18 cellular contexts compared by ENCODE assay signal in genomic region chr20:39909447-39909846, GRCh38.
DNase-seq lines count a peak whose midpoint lies in the region; ATAC-seq and TF ChIP-seq lines count a peak whose summit lies in the region.
"Had no signal": no experiment of that assay in that cellular context is flagged by ENCODE, and none has a peak within 500 bp of the region (broad histone marks: within the 10 kb centered on the region; RNA-seq: fewer than 3 reads in every experiment).

No MANE protein-coding gene starts in this region.

- CTCF ChIA-PET in WTC11 (lab: Charles Lee) = no interaction called here

- H3K9me3 Mint-ChIP-seq in WTC11 = no peaks in the 10 kb centered on the region
- H3K9me3 Mint-ChIP-seq: brain; CD8-positive, alpha-beta memory T cell; H9 had no signal

- DNase-seq in WTC11 (ENCODE audit: low spot score) (no peak), left colon (peak; percentile 7 to 41), sciatic nerve (ENCODE audit: low spot score) (no peak), NCI-H2196 treated with DMSO at 0.1 percent for 48 hours (lab: John Stamatoyannopoulos, UW; ENCODE audit: unreplicated experiment) (no peak)
- DNase-seq in activated effector memory CD4-positive, alpha-beta T cell treated with anti-CD3 and anti-CD28 coated beads, Interleukin-2, amount 50 U/mL, for 16 hours = no peak
- DNase-seq: ACHN; activated CD4-positive, alpha-beta T cell treated with anti-CD3 and anti-CD28 coated beads for 48 hours; activated naive CD4-positive, alpha-beta T cell treated with anti-CD3 and anti-CD28 coated beads, Interleukin-2, amount 50 U/mL, for 16 hours; CD8-positive, alpha-beta memory T cell; H9; naive B cell; SHP77 treated with DMSO at 0.1 percent for 48 hours; T1000 had no signal

- H3K27me3 Mint-ChIP-seq in WTC11 (ENCODE audit: low read depth) = peaks cover 2% of the 10 kb centered on the region; the same call in 1 of the 2 replicates
- H3K27me3 Mint-ChIP-seq: CD8-positive, alpha-beta memory T cell had no signal

- H3K36me3 Mint-ChIP-seq in WTC11 = no peaks in the 10 kb centered on the region
- H3K36me3 Mint-ChIP-seq: brain; CD8-positive, alpha-beta memory T cell; naive B cell had no signal

- H3K4me3 Mint-ChIP-seq in WTC11 = no peak overlapping the region
- H3K4me3 Mint-ChIP-seq: brain; CD8-positive, alpha-beta memory T cell; H9; naive B cell had no signal

- peak; percentile 49 for ATAC-seq in GM18511 (IDR thresholded peaks at IDR 0.05; ENCODE audit: unreplicated experiment)
- ATAC-seq in WTC11 = no peak
- no peak for ATAC-seq in left colon
- peak; percentile 76 for ATAC-seq in sciatic nerve
- ATAC-seq in HG03097 (IDR thresholded peaks at IDR 0.05; ENCODE audit: low FRiP score, unreplicated experiment) = no peak
- ATAC-seq in HG03521 (IDR thresholded peaks at IDR 0.05; ENCODE audit: unreplicated experiment) = no peak
- ATAC-seq: esophagus mucosa had no signal

- TF ChIP-seq CTCF in WTC11 (IDR thresholded peaks at IDR 0.05) = no peak

- intact Hi-C loops in left colon (cut with DNase I, micrococcal nuclease) (no loop called here), sciatic nerve (cut with DNase I) (no loop called here)

- POLR2A ChIA-PET in WTC11 (lab: Charles Lee) = no interaction called here

- peaks cover 7% of the 10 kb centered on the region for H3K4me1 Mint-ChIP-seq in WTC11
- H3K4me1 Mint-ChIP-seq: CD8-positive, alpha-beta memory T cell; naive B cell had no signal

- peak overlapping the region; percentile 42; the same call in 1 of the 2 replicates for H3K27ac Mint-ChIP-seq in WTC11
- H3K27ac Mint-ChIP-seq: brain; CD8-positive, alpha-beta memory T cell; H9; naive B cell had no signal

TF ChIP-seq in WTC11, 78 proteins besides CTCF, POLR2A, EP300 and RAD21:
- no peak for TF ChIP-seq HMGXB4 (CRISPR knock-in tag; IDR thresholded peaks at IDR 0.05)
- no peak for TF ChIP-seq ETV6 (CRISPR knock-in tag; IDR thresholded peaks at IDR 0.05)
- TF ChIP-seq SMAD4 (CRISPR knock-in tag; IDR thresholded peaks at IDR 0.05) = no peak
TF ChIP-seq in WTC11: peak in this region for 0.

Comparison
In these comparisons a context has a peak if more than half of its experiments do, and no peak if none do; other contexts are left out.
1. ATAC-seq: peak in GM18511 (single experiment) and sciatic nerve (single experiment); none in WTC11 (single experiment), left colon (single experiment), HG03097 (single experiment) and HG03521 (single experiment).
2. DNase-seq: peak in left colon (2 of 2); none in WTC11 (single experiment), sciatic nerve (single experiment), NCI-H2196 treated with DMSO at 0.1 percent for 48 hours (single experiment) and activated effector memory CD4-positive, alpha-beta T cell treated with anti-CD3 and anti-CD28 coated beads, Interleukin-2, amount 50 U/mL, for 16 hours (single experiment).